Comparison of ENCODE assay signal across 8 cellular contexts in the genomic region with DNA sequence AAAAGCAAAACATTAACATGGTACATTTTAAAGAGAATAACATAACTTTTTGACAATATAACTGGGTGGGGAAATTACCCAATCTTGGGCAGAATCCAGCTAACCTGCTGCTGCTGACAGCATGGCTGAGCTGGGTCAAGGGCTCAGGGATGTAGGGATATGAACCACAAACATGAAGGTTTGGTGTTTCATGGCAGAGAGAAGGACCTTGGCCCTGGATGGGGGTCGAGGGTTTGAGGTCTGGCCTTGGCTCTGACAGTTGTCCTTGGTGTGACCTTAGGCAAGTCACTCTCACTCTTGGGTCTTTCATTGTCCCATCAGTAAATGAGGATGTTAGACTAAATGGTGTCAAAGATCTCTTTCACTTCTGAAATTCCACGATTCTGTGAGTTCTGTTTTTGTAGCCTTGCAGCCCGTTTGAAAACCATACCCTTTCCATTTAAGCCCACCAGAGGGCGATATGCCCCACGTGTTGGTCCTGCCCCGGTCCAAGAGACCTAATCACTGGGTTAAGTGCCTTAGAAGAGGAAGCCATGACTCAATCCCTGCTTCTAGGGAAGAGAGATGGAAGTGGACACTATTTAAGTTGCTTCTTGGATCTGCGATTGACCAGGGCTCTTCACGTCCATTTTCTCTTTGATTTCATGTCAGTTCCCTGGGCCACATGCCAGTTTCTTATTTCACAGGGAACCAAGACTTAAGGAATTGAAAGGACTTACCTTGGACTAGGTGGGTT. TPM values are rescaled to one million over a fixed set of nuclear protein-coding genes. Genes with fewer than 3 reads are reported as not detected.
A peak's percentile ranks its signal among the peaks of the same experiment; 100 is the strongest.
DNase-seq lines count a peak whose midpoint lies in the region; ATAC-seq, FAIRE-seq and TF ChIP-seq lines count a peak whose summit lies in the region.

No MANE protein-coding gene starts in this region.

- POLR2A ChIA-PET in activated CD4-positive, alpha-beta T cell treated with anti-CD3 and anti-CD28 coated beads, Interleukin-2, amount 10 ng/mL, durations not matched to agents 7 days and 5 days (lab: Charles Lee), result no interaction called here
- POLR2A ChIA-PET in HepG2 (lab: Yijun Ruan, JAX), result no interaction called here

- in situ Hi-C loops in HepG2 (cut with HindIII; ENCODE audit: extremely low pct_ligation_motif_present, low pct_unique_long_range_greater_than_20kb), result loop anchor here (5.0 to 10.0 kb wide), 2 partner anchors 169 to 276 kb away; no protein-coding TSS in a partner anchor

- peaks cover 5% of the 10 kb centered on the region; the same call in 1 of the 2 replicates for H3K4me1 ChIP-seq in HepG2 (ENCODE audit: insufficient read depth, low read length)

- 0 out of 2 replicates have a peak overlapping the region, but pooled peaks have one; percentile 2 for H3K4me2 ChIP-seq in HepG2 (ENCODE audit: low read depth, low read length)

- 12% methylated on average over 8 of the region's 8 CpGs for WGBS in HepG2 (ENCODE audit: low lambda C conversion rate)

- no peaks in the 10 kb centered on the region for H3K9me3 ChIP-seq in HepG2 (ENCODE audit: low read length)

- H3K36me3 Mint-ChIP-seq in activated CD4-positive, alpha-beta T cell treated with anti-CD3 and anti-CD28 coated beads, Interleukin-2, amount 10 ng/mL, durations not matched to agents 7 days and 5 days (ENCODE audit: low read depth), result peaks cover 43% of the 10 kb centered on the region

- no peaks in the 10 kb centered on the region for H3K79me2 ChIP-seq in HepG2 (ENCODE audit: insufficient read depth, low read length)

- peak; percentile 64 for TF ChIP-seq CTCF in coronary artery (IDR thresholded peaks at IDR 0.05)
- peak; percentile 90 for TF ChIP-seq CTCF in HepG2 (CRISPR knock-in tag; IDR thresholded peaks at IDR 0.05)

- H3K4me3 ChIP-seq in coronary artery, result no peak overlapping the region
- H3K4me3 ChIP-seq in HepG2 (replicated peaks in 1 of 3; ENCODE audit: insufficient read depth in 1 of 3, low read depth in 2 of 3, low read length in 3 of 3), result no peak overlapping the region

- H3K9ac ChIP-seq in HepG2 (ENCODE audit: insufficient read depth, low read depth, low read length), result no peak overlapping the region

- H3K27ac ChIP-seq in coronary artery (no peak overlapping the region), HepG2 (ENCODE audit: extremely low read length, insufficient read depth, low read length) (no peak overlapping the region)

- no peaks in the 10 kb centered on the region for H3K36me3 ChIP-seq in HepG2 (replicated peaks in 1 of 2; ENCODE audit: control insufficient read depth in 1 of 2, insufficient read depth in 2 of 2, low read length in 2 of 2)

- no peaks in the 10 kb centered on the region for H3K27me3 ChIP-seq in HepG2 (ENCODE audit: control insufficient read depth in 1 of 2, insufficient read depth in 2 of 2, low read length in 2 of 2)

- H3K27ac Mint-ChIP-seq in activated CD4-positive, alpha-beta T cell treated with anti-CD3 and anti-CD28 coated beads, Interleukin-2, amount 10 ng/mL, durations not matched to agents 7 days and 5 days, result peak overlapping the region; percentile 74

- H4K20me1 ChIP-seq in HepG2 (ENCODE audit: insufficient read depth, low read length), result no peaks in the 10 kb centered on the region

- H3K9me3 Mint-ChIP-seq in activated CD4-positive, alpha-beta T cell treated with anti-CD3 and anti-CD28 coated beads, Interleukin-2, amount 10 ng/mL, durations not matched to agents 7 days and 5 days, result peaks cover 13% of the 10 kb centered on the region

- TF ChIP-seq POLR2A in HepG2 (IDR thresholded peaks at IDR 0.05; ENCODE audit: insufficient read depth in 1 of 2, low read depth in 2 of 2, low read length in 2 of 2), result no peak

- BruUV-seq in HepG2 (replicated peaks; lab: Mats Ljungman, UMichigan), result no TSS peak

- H3K4me3 Mint-ChIP-seq in activated CD4-positive, alpha-beta T cell treated with anti-CD3 and anti-CD28 coated beads, Interleukin-2, amount 10 ng/mL, durations not matched to agents 7 days and 5 days, result no peak overlapping the region

- peak; percentile 85 for TF ChIP-seq RAD21 in HepG2 (CRISPR knock-in tag; IDR thresholded peaks at IDR 0.05)

- no peak for TF ChIP-seq EP300 in HepG2 (IDR thresholded peaks at IDR 0.05; ENCODE audit: low read depth in 2 of 2, low read length in 2 of 2)
- no peak for TF ChIP-seq EP300 in HepG2 (CRISPR knock-in tag; IDR thresholded peaks at IDR 0.05; ENCODE audit: borderline replicate concordance)

- DNase-seq in ELR (ENCODE audit: low read depth), result peak; percentile 95
- DNase-seq in NCI-H748 (lab: John Stamatoyannopoulos, UW; ENCODE audit: unreplicated experiment), result peak; percentile 75
- DNase-seq in activated CD4-positive, alpha-beta T cell treated with anti-CD3 and anti-CD28 coated beads, Interleukin-2, amount 10 ng/mL, durations not matched to agents 7 days and 5 days, result peak; percentile 77
- DNase-seq in coronary artery (ENCODE audit: low spot score), result no peak
- DNase-seq in HepG2 (ENCODE audit: low spot score), result peak; percentile 46
- DNase-seq in stimulated activated CD8-positive, alpha-beta memory T cell treated with anti-CD3 and anti-CD28 coated beads, Interleukin-12 subunit alpha, Interleukin-12 subunit beta, amount 100 ng/mL, for 1 hour (ENCODE audit: low read depth), result peak; percentile 55
- no peak for DNase-seq in cerebellar nuclear complex (lab: John Stamatoyannopoulos, UW)

- peak; percentile 87 for FAIRE-seq in HepG2 (lab: Jason Lieb, UNC)

- intact Hi-C loops in HepG2 (cut with micrococcal nuclease; ENCODE audit: unreplicated experiment), result loop anchor here (1.0 kb wide), 4 partner anchors 56 to 276 kb away; a partner anchor contains a TSS

- peak; percentile 76 for ATAC-seq in HG02981 (IDR thresholded peaks at IDR 0.05; ENCODE audit: unreplicated experiment)
- ATAC-seq in HepG2, result peak; percentile 93

- CTCF ChIA-PET in activated CD4-positive, alpha-beta T cell treated with anti-CD3 and anti-CD28 coated beads, Interleukin-2, amount 10 ng/mL, durations not matched to agents 7 days and 5 days (lab: Charles Lee), result interaction anchor here (0.6 to 2.7 kb wide), 18 partner anchors 14 to 672 kb away, joined by 3 to 10 read pairs (median 4); a partner anchor contains a TSS
- CTCF ChIA-PET in HepG2 (lab: Yijun Ruan, JAX; ENCODE audit: low intra/inter-chr PET ratio, low total read pairs), result interaction anchor here (0.6 to 4.1 kb wide), 7 partner anchors 56 to 276 kb away, joined by 3 to 35 read pairs (median 7); a partner anchor contains a TSS

- no peaks in the 10 kb centered on the region for H3K27me3 Mint-ChIP-seq in activated CD4-positive, alpha-beta T cell treated with anti-CD3 and anti-CD28 coated beads, Interleukin-2, amount 10 ng/mL, durations not matched to agents 7 days and 5 days

- H3K4me1 Mint-ChIP-seq in activated CD4-positive, alpha-beta T cell treated with anti-CD3 and anti-CD28 coated beads, Interleukin-2, amount 10 ng/mL, durations not matched to agents 7 days and 5 days, result peaks cover 61% of the 10 kb centered on the region

- H2AFZ ChIP-seq in HepG2 (ENCODE audit: low read length), result no peak overlapping the region

TF ChIP-seq in HepG2, 621 proteins besides CTCF, POLR2A, EP300 and RAD21 (continues in another document):
- TF ChIP-seq, protein P1, sequence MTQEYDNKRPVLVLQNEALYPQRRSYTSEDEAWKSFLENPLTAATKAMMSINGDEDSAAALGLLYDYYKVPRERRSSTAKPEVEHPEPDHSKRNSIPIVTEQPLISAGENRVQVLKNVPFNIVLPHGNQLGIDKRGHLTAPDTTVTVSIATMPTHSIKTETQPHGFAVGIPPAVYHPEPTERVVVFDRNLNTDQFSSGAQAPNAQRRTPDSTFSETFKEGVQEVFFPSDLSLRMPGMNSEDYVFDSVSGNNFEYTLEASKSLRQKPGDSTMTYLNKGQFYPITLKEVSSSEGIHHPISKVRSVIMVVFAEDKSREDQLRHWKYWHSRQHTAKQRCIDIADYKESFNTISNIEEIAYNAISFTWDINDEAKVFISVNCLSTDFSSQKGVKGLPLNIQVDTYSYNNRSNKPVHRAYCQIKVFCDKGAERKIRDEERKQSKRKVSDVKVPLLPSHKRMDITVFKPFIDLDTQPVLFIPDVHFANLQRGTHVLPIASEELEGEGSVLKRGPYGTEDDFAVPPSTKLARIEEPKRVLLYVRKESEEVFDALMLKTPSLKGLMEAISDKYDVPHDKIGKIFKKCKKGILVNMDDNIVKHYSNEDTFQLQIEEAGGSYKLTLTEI (CRISPR knock-in tag; conservative IDR thresholded peaks at IDR 0.05), result no peak
- peak; percentile 30; the same call in 1 of the 2 replicates for TF ChIP-seq BORCS8-MEF2B (CRISPR knock-in tag; IDR thresholded peaks at IDR 0.05)

RNA-seq across cellular contexts. Expression of a gene that starts 56.8 kb away (rescaled TPM):
- total RNA-seq in activated CD4-positive, alpha-beta T cell treated with anti-CD3 and anti-CD28 coated beads, Interleukin-2, amount 10 ng/mL, durations not matched to agents 7 days and 5 days, result under 1 TPM; 0.83 to 0.97 TPM
- not detected in 2 replicates for total RNA-seq in HepG2 (2016; rRNA removed; fragmentation: Illumina TruSeq; extraction: Trizol)
- not detected in 2 replicates for total RNA-seq in HepG2 (2016; cell fraction: cytosol; rRNA removed; fragmentation: Illumina TruSeq; extraction: Trizol; ENCODE audit: low read depth)
- not detected in 2 replicates for total RNA-seq in HepG2 (2016; cell fraction: insoluble cytoplasmic fraction; rRNA removed; fragmentation: Illumina TruSeq; extraction: Trizol)
- not detected in 2 replicates for total RNA-seq in HepG2 (2016; cell fraction: membrane; rRNA removed; fragmentation: Illumina TruSeq; extraction: Trizol)
- not detected in 2 replicates for total RNA-seq in HepG2 (2016; cell fraction: nucleus; rRNA removed; fragmentation: Illumina TruSeq; extraction: Trizol)
- not detected in 2 replicates for polyA plus RNA-seq in HepG2 (2011; rRNA removed)
- not detected in 2 replicates for polyA plus RNA-seq in HepG2 (2011; cell fraction: cytosol; rRNA removed)
- polyA plus RNA-seq in HepG2 (2011; cell fraction: nucleus; rRNA removed), result not detected in 2 replicates
- not detected in 2 replicates for polyA plus RNA-seq in HepG2 (2012)
- polyA plus RNA-seq in HepG2 (2016; cell fraction: cytosol; fragmentation: Illumina TruSeq; extraction: Trizol; ENCODE audit: low read depth), result not detected in 2 replicates
- not detected in 2 replicates for polyA plus RNA-seq in HepG2 (2016; cell fraction: insoluble cytoplasmic fraction; fragmentation: Illumina TruSeq; extraction: Trizol; ENCODE audit: low read depth)
- not detected in 2 replicates for polyA plus RNA-seq in HepG2 (2016; cell fraction: membrane; fragmentation: Illumina TruSeq; extraction: Trizol; ENCODE audit: low read depth)
- polyA plus RNA-seq in HepG2 (2016; cell fraction: nucleus; fragmentation: Illumina TruSeq; extraction: Trizol; ENCODE audit: insufficient read depth, low read depth), result not detected in 2 replicates
- not detected in 2 replicates for polyA minus RNA-seq in HepG2 (2011; rRNA and poly(A)+ RNA removed; ENCODE audit: low replicate concordance)
- polyA minus RNA-seq in HepG2 (2011; cell fraction: cytosol; rRNA and poly(A)+ RNA removed), result not detected in 2 replicates
- polyA minus RNA-seq in HepG2 (2011; cell fraction: nucleus; rRNA and poly(A)+ RNA removed), result not detected in 2 replicates

Comparison
In these comparisons a context has a peak if more than half of its experiments do, and no peak if none do; other contexts are left out.
1. DNase-seq: peak in ELR (single experiment), NCI-H748 (single experiment), activated CD4-positive, alpha-beta T cell treated with anti-CD3 and anti-CD28 coated beads, Interleukin-2, amount 10 ng/mL, durations not matched to agents 7 days and 5 days (single experiment), HepG2 (single experiment) and stimulated activated CD8-positive, alpha-beta memory T cell treated with anti-CD3 and anti-CD28 coated beads, Interleukin-12 subunit alpha, Interleukin-12 subunit beta, amount 100 ng/mL, for 1 hour (single experiment); none in coronary artery (single experiment) and cerebellar nuclear complex (0 of 2).